ENCODE assay signal across 1 cellular context in the genomic region with DNA sequence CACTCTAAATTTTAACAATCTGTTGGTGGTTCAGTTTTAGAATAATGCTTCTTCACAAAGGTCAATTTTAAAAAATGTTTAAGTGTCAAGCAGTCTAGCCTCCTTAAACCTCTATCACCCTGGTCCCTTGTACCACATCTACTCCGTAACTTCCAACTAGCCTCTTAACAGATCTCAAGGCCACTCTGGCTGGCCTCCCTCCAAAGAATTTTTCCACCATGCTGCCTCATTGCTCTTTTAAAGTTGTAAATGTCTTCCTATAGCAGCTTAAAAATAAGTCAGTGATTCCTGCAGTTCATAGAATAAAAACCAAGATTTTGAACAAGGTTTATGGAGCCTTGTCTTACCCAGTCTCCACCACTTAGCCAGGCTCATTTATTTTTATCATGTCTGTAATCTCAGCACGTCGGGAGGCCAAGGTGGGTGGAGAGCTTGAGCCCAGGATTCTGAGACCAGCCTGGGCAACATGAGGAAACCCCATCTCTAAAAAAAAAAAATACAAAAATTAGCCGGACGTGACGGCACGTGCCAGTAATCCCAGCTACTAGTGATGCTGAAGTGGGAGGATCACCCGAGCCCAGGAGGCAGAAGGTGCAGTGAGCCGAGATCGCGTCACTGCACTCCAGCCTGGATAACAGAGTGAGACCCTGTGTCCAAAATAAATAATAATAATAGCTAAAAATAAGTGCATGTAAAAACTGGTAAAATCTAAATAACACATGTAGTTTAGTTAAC.
TF ChIP-seq lines count a peak whose summit lies in the region.

No MANE protein-coding gene starts in this region.

TF ChIP-seq in H1, 55 proteins besides CTCF, POLR2A, EP300 and RAD21 (continued from another document):
- TF ChIP-seq RBBP5 (IDR thresholded peaks at IDR 0.05; ENCODE audit: borderline replicate concordance, low read depth, low read length) (no peak), RXRA (IDR thresholded peaks at IDR 0.05; ENCODE audit: insufficient read depth, low read depth, low read length) (no peak), EGR1 (IDR thresholded peaks at IDR 0.05; ENCODE audit: borderline replicate concordance, low read depth, low read length) (no peak), POU5F1 (IDR thresholded peaks at IDR 0.05; ENCODE audit: low read depth, low read length) (no peak), CTBP2 (IDR thresholded peaks at IDR 0.05; ENCODE audit: borderline replicate concordance, insufficient read depth, insufficient read length, low read length) (no peak), GABPA (IDR thresholded peaks at IDR 0.05; ENCODE audit: borderline replicate concordance, insufficient read depth, low read length) (no peak), JUN (IDR thresholded peaks at IDR 0.05; ENCODE audit: low read depth, low read length) (no peak), YY1 (IDR thresholded peaks at IDR 0.05; ENCODE audit: low read depth, low read length) (no peak), RNF2 (IDR thresholded peaks at IDR 0.05; ENCODE audit: borderline replicate concordance, low read depth, low read length, missing control alignments, poor library complexity, severe bottlenecking) (no peak), SRF (IDR thresholded peaks at IDR 0.05; ENCODE audit: low read depth, low read length) (no peak), HDAC2 (IDR thresholded peaks at IDR 0.05; ENCODE audit: borderline replicate concordance in 1 of 2, low read depth in 2 of 2, low read length in 2 of 2) (no peak)
